ENCODE assay signal across 27 cellular contexts in genomic region chr3:61600195-61600594, GRCh38.
"Had no signal": no experiment of that assay in that cellular context is flagged by ENCODE, and none has a peak within 500 bp of the region (broad histone marks: within the 10 kb centered on the region; RNA-seq: fewer than 3 reads in every experiment).

No MANE protein-coding gene starts in this region.

- H3K36me3 Mint-ChIP-seq: activated naive CD8-positive, alpha-beta T cell; natural killer cell had no signal

- H3K27me3 ChIP-seq: colonic mucosa, dorsolateral prefrontal cortex, esophagus muscularis mucosa, spleen, tibial artery had no signal

- H3K36me3 ChIP-seq: colonic mucosa, esophagus muscularis mucosa, left ventricle myocardium inferior, spleen had no signal

- ATAC-seq: activated CD4-positive, alpha-beta T cell treated with anti-CD3 and anti-CD28 coated beads for 36 hours; effector memory CD8-positive, alpha-beta T cell; natural killer cell; stimulated activated naive CD8-positive, alpha-beta T cell treated with anti-CD3 and anti-CD28 coated beads, Interleukin-15, Interleukin-2, amounts not matched to agents 100 U/mL and 50 U/mL, for 24 hours had no signal

- H3K9me3 ChIP-seq: colonic mucosa, esophagus muscularis mucosa, spleen, tibial artery had no signal

- H3K9me3 Mint-ChIP-seq: activated B cell treated with CpG ODN at 0.5 μM for 24 hours; activated T-cell treated with anti-CD3 and anti-CD28 coated beads, Interleukin-2, amount 50 U/mL, for 24 hours; activated T-helper 2 cell treated with anti-CD3 and anti-CD28 coated beads, Interferon-gamma antibody, Interleukin-2, Interleukin-4, amounts not matched to agents 10 μg/mL and 5 μg/mL and 100 μg/mL, durations not matched to agents 14 hours and 24 hours and 36 hours had no signal

- DNase-seq: activated B cell treated with CpG ODN at 0.5 μM for 24 hours; activated CD4-positive, alpha-beta T cell treated with anti-CD3 and anti-CD28 coated beads for 36 hours; activated CD4-positive, alpha-beta T cell treated with anti-CD3 and anti-CD28 coated beads, Interleukin-2, amount 50 U/mL, for 4 hours; activated CD8-positive, alpha-beta memory T cell treated with anti-CD3 and anti-CD28 coated beads for 24 hours; activated CD8-positive, alpha-beta memory T cell treated with anti-CD3 and anti-CD28 coated beads, Interleukin-2, amount 50 U/mL, for 4 hours; activated naive CD4-positive, alpha-beta T cell; activated T-cell treated with anti-CD3 and anti-CD28 coated beads, Interleukin-2, amount 50 U/mL, for 24 hours; amniotic stem cell; caudate nucleus; colonic mucosa; dorsolateral prefrontal cortex; effector memory CD8-positive, alpha-beta T cell; immature natural killer cell; left ventricle myocardium inferior; midbrain; natural killer cell; retina; spleen; stimulated activated CD4-positive, alpha-beta T cell treated with anti-CD3 and anti-CD28 coated beads, Interleukin-4, amount 100 ng/mL, for 4 hours; stimulated activated naive CD8-positive, alpha-beta T cell treated with anti-CD3 and anti-CD28 coated beads, Interleukin-15, Interleukin-2, amounts not matched to agents 100 U/mL and 50 U/mL, for 24 hours; T-helper 9 cell; tibial artery had no signal

- H3K27me3 Mint-ChIP-seq: activated B cell treated with CpG ODN at 0.5 μM for 24 hours; activated T-cell treated with anti-CD3 and anti-CD28 coated beads, Interleukin-2, amount 50 U/mL, for 24 hours; effector memory CD8-positive, alpha-beta T cell; progenitor cell of endocrine pancreas had no signal

- H3K4me3 ChIP-seq: colonic mucosa, dorsolateral prefrontal cortex, esophagus muscularis mucosa, left ventricle myocardium inferior, spleen, tibial artery had no signal

- H3K4me1 ChIP-seq: colonic mucosa, spleen had no signal

- H3K4me3 Mint-ChIP-seq: activated B cell treated with CpG ODN at 0.5 μM for 24 hours; activated CD4-positive, alpha-beta T cell treated with anti-CD3 and anti-CD28 coated beads for 36 hours; activated naive CD8-positive, alpha-beta T cell; activated T-cell treated with anti-CD3 and anti-CD28 coated beads, Interleukin-2, amount 50 U/mL, for 24 hours; effector memory CD8-positive, alpha-beta T cell; immature natural killer cell; natural killer cell had no signal

- H3K27ac Mint-ChIP-seq: activated B cell treated with CpG ODN at 0.5 μM for 24 hours; activated CD4-positive, alpha-beta T cell treated with anti-CD3 and anti-CD28 coated beads for 36 hours; activated naive CD8-positive, alpha-beta T cell; activated T-cell treated with anti-CD3 and anti-CD28 coated beads, Interleukin-2, amount 50 U/mL, for 24 hours; activated T-helper 2 cell treated with anti-CD3 and anti-CD28 coated beads, Interferon-gamma antibody, Interleukin-2, Interleukin-4, amounts not matched to agents 10 μg/mL and 5 μg/mL and 100 μg/mL, durations not matched to agents 14 hours and 24 hours and 36 hours; effector memory CD8-positive, alpha-beta T cell; immature natural killer cell; natural killer cell; progenitor cell of endocrine pancreas had no signal

- H3K27ac ChIP-seq: colonic mucosa, dorsolateral prefrontal cortex, esophagus muscularis mucosa, left ventricle myocardium inferior, spleen, tibial artery had no signal

- H3K4me1 Mint-ChIP-seq: activated B cell treated with CpG ODN at 0.5 μM for 24 hours; activated CD4-positive, alpha-beta T cell treated with anti-CD3 and anti-CD28 coated beads for 36 hours; immature natural killer cell; natural killer cell had no signal

- FAIRE-seq: endothelial cell of umbilical vein had no signal
